In genomic region chr21:38733973-38734546, GRCh38 we compare ENCODE assay signal across 1 cellular context.
A peak's percentile ranks its signal among the peaks of the same experiment; 100 is the strongest.
TF ChIP-seq lines count a peak whose summit lies in the region.

No MANE protein-coding gene starts in this region.

TF ChIP-seq in HepG2, 621 proteins besides CTCF, POLR2A, EP300 and RAD21 (continued from another document and continues in another):
- TF ChIP-seq PBX3 (CRISPR knock-in tag; IDR thresholded peaks at IDR 0.05; ENCODE audit: borderline replicate concordance): no peak
- TF ChIP-seq ZBTB38 (CRISPR knock-in tag; IDR thresholded peaks at IDR 0.05): peak; percentile 77; the same call in 1 of the 2 replicates
- TF ChIP-seq KDM4B (CRISPR knock-in tag; IDR thresholded peaks at IDR 0.05): no peak
- no peak for TF ChIP-seq MXD1 (CRISPR knock-in tag; IDR thresholded peaks at IDR 0.05)
- TF ChIP-seq RELA (CRISPR knock-in tag; IDR thresholded peaks at IDR 0.05): 0 out of 2 replicates have a peak, but pooled peaks have one; percentile 48
- TF ChIP-seq ZNF773 (CRISPR knock-in tag; IDR thresholded peaks at IDR 0.05; ENCODE audit: borderline replicate concordance): no peak
- no peak for TF ChIP-seq THYN1 (CRISPR knock-in tag; IDR thresholded peaks at IDR 0.05; ENCODE audit: borderline replicate concordance, low read depth)
- TF ChIP-seq GABPB1 (CRISPR knock-in tag; IDR thresholded peaks at IDR 0.05): no peak
- no peak for TF ChIP-seq ZNF713 (CRISPR knock-in tag; IDR thresholded peaks at IDR 0.05)
- no peak for TF ChIP-seq THAP8 (CRISPR knock-in tag; IDR thresholded peaks at IDR 0.05; ENCODE audit: borderline replicate concordance)
- no peak for TF ChIP-seq SMAD9 (CRISPR knock-in tag; IDR thresholded peaks at IDR 0.05)
- no peak for TF ChIP-seq PITX1 (CRISPR knock-in tag; IDR thresholded peaks at IDR 0.05)
- 0 out of 2 replicates have a peak, but pooled peaks have one; percentile 21 for TF ChIP-seq ZNF263 (CRISPR knock-in tag; IDR thresholded peaks at IDR 0.05)
- no peak for TF ChIP-seq ONECUT2 (CRISPR knock-in tag; IDR thresholded peaks at IDR 0.05)
- TF ChIP-seq NCOA1 (CRISPR knock-in tag; IDR thresholded peaks at IDR 0.05): no peak
- TF ChIP-seq AGO2 (optimal IDR thresholded peaks at IDR 0.05; ENCODE audit: low read depth, low read length): no peak
- no peak for TF ChIP-seq ZNF329 (CRISPR knock-in tag; IDR thresholded peaks at IDR 0.05; ENCODE audit: low read depth)
- TF ChIP-seq E2F1 (CRISPR knock-in tag; IDR thresholded peaks at IDR 0.05): no peak
- TF ChIP-seq ZNF557 (CRISPR knock-in tag; IDR thresholded peaks at IDR 0.05): no peak
- no peak for TF ChIP-seq ZNF703 (CRISPR knock-in tag; IDR thresholded peaks at IDR 0.05; ENCODE audit: borderline replicate concordance)
- peak; percentile 33; the same call in 1 of the 2 replicates for TF ChIP-seq SAP130 (CRISPR knock-in tag; IDR thresholded peaks at IDR 0.05; ENCODE audit: low read depth)
- no peak for TF ChIP-seq REST (IDR thresholded peaks at IDR 0.05; ENCODE audit: borderline replicate concordance in 1 of 2, low read depth in 1 of 2, low read length in 2 of 2)
- TF ChIP-seq NR2F2 (IDR thresholded peaks at IDR 0.05; ENCODE audit: borderline replicate concordance, low read depth): no peak
- TF ChIP-seq ZNF260 (CRISPR knock-in tag; IDR thresholded peaks at IDR 0.05; ENCODE audit: borderline replicate concordance, low read depth): no peak
- TF ChIP-seq MEIS2 (CRISPR knock-in tag; IDR thresholded peaks at IDR 0.05): peak; percentile 77
- TF ChIP-seq CREB3 (CRISPR knock-in tag; IDR thresholded peaks at IDR 0.05): no peak
- no peak for TF ChIP-seq HNF1A (IDR thresholded peaks at IDR 0.05; ENCODE audit: low read depth)
- no peak for TF ChIP-seq HNF1A (CRISPR knock-in tag; IDR thresholded peaks at IDR 0.05; ENCODE audit: borderline replicate concordance)
- no peak for TF ChIP-seq KLF15 (CRISPR knock-in tag; IDR thresholded peaks at IDR 0.05; ENCODE audit: borderline replicate concordance)
- no peak for TF ChIP-seq ZNF720 (CRISPR knock-in tag; IDR thresholded peaks at IDR 0.05)
- TF ChIP-seq RXRA (CRISPR knock-in tag; IDR thresholded peaks at IDR 0.05): no peak
- TF ChIP-seq TAF15 (IDR thresholded peaks at IDR 0.05; ENCODE audit: low read depth, low read length, poor library complexity, severe bottlenecking): no peak
- TF ChIP-seq SALL1 (CRISPR knock-in tag; IDR thresholded peaks at IDR 0.05): peak; percentile 75
- no peak for TF ChIP-seq KLF9 (CRISPR knock-in tag; IDR thresholded peaks at IDR 0.05; ENCODE audit: low read depth)
- TF ChIP-seq PHF5A (CRISPR knock-in tag; IDR thresholded peaks at IDR 0.05; ENCODE audit: low read depth, unreplicated experiment): no peak
- peak; percentile 88 for TF ChIP-seq ZNF687 (CRISPR knock-in tag; IDR thresholded peaks at IDR 0.05)
- no peak for TF ChIP-seq PATZ1 (CRISPR knock-in tag; IDR thresholded peaks at IDR 0.05)
- no peak for TF ChIP-seq EZH2 (conservative IDR thresholded peaks at IDR 0.05; ENCODE audit: low read depth, low read length)
- TF ChIP-seq KAT8 (CRISPR knock-in tag; IDR thresholded peaks at IDR 0.05): no peak
- TF ChIP-seq ZNF414 (CRISPR knock-in tag; IDR thresholded peaks at IDR 0.05): peak; percentile 48; the same call in 1 of the 2 replicates
